17 cellular contexts compared by ENCODE assay signal in genomic region chr20:19094959-19095541, GRCh38.
"Had no signal": no experiment of that assay in that cellular context is flagged by ENCODE, and none has a peak within 500 bp of the region (broad histone marks: within the 10 kb centered on the region; RNA-seq: fewer than 3 reads in every experiment).

No MANE protein-coding gene starts in this region.

- H3K4me1 ChIP-seq: pancreas, tibial artery, vagina had no signal

- H3K27ac Mint-ChIP-seq: activated B cell treated with CpG ODN at 0.5 μM for 24 hours; activated CD4-positive, alpha-beta T cell treated with anti-CD3 and anti-CD28 coated beads, Interleukin-2, amount 10 ng/mL, durations not matched to agents 24 days and 14 days; activated T-helper 1 cell treated with anti-CD3 and anti-CD28 coated beads, Interleukin-12 subunit alpha, Interleukin-12 subunit beta, Interleukin-2, Interleukin-4 antibody, amounts not matched to agents 30 ng/mL and 10 ng/mL and 1 ng/mL, durations not matched to agents 14 hours and 24 hours and 36 hours had no signal

- H3K9me3 Mint-ChIP-seq: activated B cell treated with CpG ODN at 0.5 μM for 24 hours; activated CD4-positive, alpha-beta T cell treated with anti-CD3 and anti-CD28 coated beads, Interleukin-2, amount 10 ng/mL, durations not matched to agents 24 days and 14 days; activated T-helper 1 cell treated with anti-CD3 and anti-CD28 coated beads, Interleukin-12 subunit alpha, Interleukin-12 subunit beta, Interleukin-2, Interleukin-4 antibody, amounts not matched to agents 30 ng/mL and 10 ng/mL and 1 ng/mL, durations not matched to agents 14 hours and 24 hours and 36 hours; neural crest cell had no signal

- H3K4me1 Mint-ChIP-seq: activated B cell treated with CpG ODN at 0.5 μM for 24 hours; activated CD4-positive, alpha-beta T cell treated with anti-CD3 and anti-CD28 coated beads, Interleukin-2, amount 10 ng/mL, durations not matched to agents 24 days and 14 days; neural crest cell had no signal

- H3K27me3 Mint-ChIP-seq: activated B cell treated with CpG ODN at 0.5 μM for 24 hours; activated CD4-positive, alpha-beta T cell treated with anti-CD3 and anti-CD28 coated beads, Interleukin-2, amount 10 ng/mL, durations not matched to agents 24 days and 14 days had no signal

- H3K4me3 ChIP-seq: heart right ventricle, pancreas, tibial artery, vagina had no signal

- H3K27ac ChIP-seq: heart right ventricle, pancreas, tibial artery, vagina had no signal

- H3K36me3 ChIP-seq: heart right ventricle, pancreas, tibial artery, vagina had no signal

- H3K27me3 ChIP-seq: pancreas, tibial artery, vagina had no signal

- H3K4me3 Mint-ChIP-seq: activated B cell treated with CpG ODN at 0.5 μM for 24 hours; activated CD4-positive, alpha-beta T cell treated with anti-CD3 and anti-CD28 coated beads, Interleukin-2, amount 10 ng/mL, durations not matched to agents 24 days and 14 days; activated T-helper 1 cell treated with anti-CD3 and anti-CD28 coated beads, Interleukin-12 subunit alpha, Interleukin-12 subunit beta, Interleukin-2, Interleukin-4 antibody, amounts not matched to agents 30 ng/mL and 10 ng/mL and 1 ng/mL, durations not matched to agents 14 hours and 24 hours and 36 hours; neural crest cell had no signal

- DNase-seq: activated B cell treated with CpG ODN at 0.5 μM for 24 hours; activated CD4-positive, alpha-beta T cell treated with anti-CD3 and anti-CD28 coated beads, Interleukin-2, amount 10 ng/mL, durations not matched to agents 24 days and 14 days; activated naive CD4-positive, alpha-beta T cell treated with Interleukin-2 at 50 U/mL for 16 hours; central memory CD4-positive, alpha-beta T cell; cortex of kidney; effector CD8-positive, alpha-beta T cell; heart right ventricle; left ventricle myocardium superior; mesenchymal stem cell; pancreas; retina; stimulated activated CD4-positive, alpha-beta T cell treated with anti-CD3 and anti-CD28 coated beads, Interleukin-15, amount 100 ng/mL, for 24 hours; stimulated activated CD4-positive, alpha-beta T cell treated with anti-CD3 and anti-CD28 coated beads, Interleukin-4, amount 100 ng/mL, for 24 hours; tibial artery had no signal

- H3K9me3 ChIP-seq: heart right ventricle, pancreas, tibial artery, vagina had no signal
